Comparison of ENCODE assay signal across 14 cellular contexts in the genomic region with DNA sequence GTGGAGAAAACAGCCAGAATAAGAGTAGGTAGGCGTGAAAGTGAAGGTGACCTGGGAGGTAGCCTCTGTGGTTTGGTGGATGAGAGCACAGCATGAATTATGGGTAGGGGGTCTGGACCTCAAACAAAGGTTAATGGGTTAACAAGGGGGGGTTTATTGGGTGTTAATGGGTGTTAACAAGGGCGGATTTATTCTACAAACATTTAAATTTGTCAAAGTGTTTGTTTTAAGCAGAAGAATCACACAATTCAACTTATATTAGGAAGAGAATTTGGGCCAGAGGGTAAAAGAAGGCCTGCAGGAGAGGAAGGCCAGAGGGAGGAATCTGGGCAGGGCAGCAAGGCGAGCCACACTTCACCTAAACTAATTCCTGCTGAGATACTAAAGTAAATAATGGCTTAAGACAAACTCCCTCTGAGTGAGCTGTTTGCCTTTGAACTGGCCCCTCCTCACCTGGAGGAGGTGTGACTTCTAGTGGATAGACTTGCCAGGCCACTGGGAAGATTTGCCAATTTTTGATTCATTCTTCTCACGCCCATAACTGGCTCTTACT.
DNase-seq lines count a peak whose midpoint lies in the region; ATAC-seq, FAIRE-seq and TF ChIP-seq lines count a peak whose summit lies in the region.
"Had no signal": no experiment of that assay in that cellular context is flagged by ENCODE, and none has a peak within 500 bp of the region (broad histone marks: within the 10 kb centered on the region; RNA-seq: fewer than 3 reads in every experiment).

No MANE protein-coding gene starts in this region.

- no peak for TF ChIP-seq CTCF in Caco-2 (IDR thresholded peaks at IDR 0.05; ENCODE audit: insufficient read depth in 1 of 2, low read depth in 1 of 2, low read length in 1 of 2, severe bottlenecking in 1 of 2, unreplicated experiment in 1 of 2)

- peak overlapping the region; percentile 46 for H3K27ac Mint-ChIP-seq in Caco-2 (ENCODE audit: unreplicated experiment)
- H3K27ac Mint-ChIP-seq: dendritic cell treated with granulocyte-macrophage colony-stimulating factor and Interleukin-4, amounts not matched to agents 40 ng/mL and 50 ng/mL, for 4 days had no signal

- peaks cover 8% of the 10 kb centered on the region for H3K4me1 ChIP-seq in Caco-2
- H3K4me1 ChIP-seq: right atrium auricular region had no signal

- no peak overlapping the region for H3K4me3 Mint-ChIP-seq in Caco-2 (ENCODE audit: unreplicated experiment)
- H3K4me3 Mint-ChIP-seq: dendritic cell treated with granulocyte-macrophage colony-stimulating factor and Interleukin-4, amounts not matched to agents 40 ng/mL and 50 ng/mL, for 4 days had no signal

- no peaks in the 10 kb centered on the region for H3K27me3 ChIP-seq in Caco-2 (replicated peaks; ENCODE audit: control insufficient read depth, insufficient read depth, low read length)
- H3K27me3 ChIP-seq: right atrium auricular region had no signal

- H3K36me3 Mint-ChIP-seq in Caco-2 (ENCODE audit: insufficient read depth, unreplicated experiment), result no peaks in the 10 kb centered on the region

- peaks cover 10% of the 10 kb centered on the region for H3K9me3 Mint-ChIP-seq in Caco-2 (ENCODE audit: unreplicated experiment)

- intact Hi-C loops in Caco-2 (cut with micrococcal nuclease; ENCODE audit: unreplicated experiment), result loop anchor here (1.0 kb wide), 1 partner anchor 92 kb away; no protein-coding TSS in a partner anchor

- H3K27me3 Mint-ChIP-seq in Caco-2 (ENCODE audit: insufficient read depth, unreplicated experiment), result no peaks in the 10 kb centered on the region
- H3K27me3 Mint-ChIP-seq: dendritic cell treated with granulocyte-macrophage colony-stimulating factor and Interleukin-4, amounts not matched to agents 40 ng/mL and 50 ng/mL, for 4 days had no signal

- POLR2A ChIA-PET in Caco-2 (lab: Charles Lee), result no interaction called here

- CTCF ChIA-PET in Caco-2 (lab: Charles Lee), result interaction anchor here (0.6 to 0.7 kb wide), 2 partner anchors 98 to 319 kb away, joined by 3 to 8 read pairs; no protein-coding TSS in a partner anchor

- peaks cover 18% of the 10 kb centered on the region for H3K4me1 Mint-ChIP-seq in Caco-2 (ENCODE audit: low read depth, unreplicated experiment)

- no peaks in the 10 kb centered on the region for H3K36me3 ChIP-seq in Caco-2 (ENCODE audit: control insufficient read depth, insufficient read depth, low read length)
- H3K36me3 ChIP-seq: right atrium auricular region, thoracic aorta had no signal

- no peaks in the 10 kb centered on the region for H3K9me3 ChIP-seq in Caco-2

- BruUV-seq in Caco-2 (replicated peaks; lab: Mats Ljungman, UMichigan), result no TSS peak

- DNase-seq in Caco-2 (peak; percentile 63 to 69), M059J (ENCODE audit: low read depth) (peak; percentile 74), mucosa of gallbladder (ENCODE audit: low spot score) (peak; percentile 84), foreskin melanocyte (no peak), SW 1271 (lab: John Stamatoyannopoulos, UW) (no peak), RCC 7860 (ENCODE audit: low spot score) (no peak)
- DNase-seq: activated effector memory CD4-positive, alpha-beta T cell treated with anti-CD3 and anti-CD28 coated beads, Interleukin-2, amount 50 U/mL, for 16 hours; hippocampal formation; NCI-H2171 treated with DMSO at 0.1 percent for 48 hours had no signal

- peak; percentile 99 for ATAC-seq in esophagus mucosa
- ATAC-seq in activated CD4-positive, CD25-positive, alpha-beta regulatory T cell treated with anti-CD3 and anti-CD28 coated beads, Interleukin-2, amount 50 U/mL, for 24 hours, result no peak

- no peak for FAIRE-seq in RCC 7860 (lab: Jason Lieb, UNC)

- no peak overlapping the region for H3K4me3 ChIP-seq in Caco-2 (ENCODE audit: low read depth, low read length)
- H3K4me3 ChIP-seq: right atrium auricular region, thoracic aorta had no signal

Comparison
In these comparisons a context has a peak if more than half of its experiments do, and no peak if none do; other contexts are left out.
1. DNase-seq: peak in Caco-2 (2 of 2), M059J (single experiment) and mucosa of gallbladder (single experiment); none in foreskin melanocyte (single experiment), SW 1271 (0 of 2) and RCC 7860 (single experiment).